ENCODE assay signal across 20 cellular contexts in genomic region chr19:2305424-2305823, GRCh38. TPM values are rescaled to one million over a fixed set of nuclear protein-coding genes. Genes with fewer than 3 reads are reported as not detected.
"Had no signal": no experiment of that assay in that cellular context is flagged by ENCODE, and none has a peak within 500 bp of the region (broad histone marks: within the 10 kb centered on the region; RNA-seq: fewer than 3 reads in every experiment).

No MANE protein-coding gene starts in this region.

- H3K36me3 Mint-ChIP-seq: naive B cell; stimulated activated effector memory CD8-positive, alpha-beta T cell treated with anti-CD3 and anti-CD28 coated beads, Interleukin-12 subunit alpha, Interleukin-12 subunit beta, amount 100 ng/mL, for 72 hours had no signal

- H3K9me3 Mint-ChIP-seq: nephron; stimulated activated effector memory CD8-positive, alpha-beta T cell treated with anti-CD3 and anti-CD28 coated beads, Interleukin-12 subunit alpha, Interleukin-12 subunit beta, amount 100 ng/mL, for 72 hours; stimulated activated naive CD8-positive, alpha-beta T cell treated with anti-CD3 and anti-CD28 coated beads, Interleukin-15, Interleukin-2, amounts not matched to agents 100 ng/mL and 50 ng/mL, for 24 hours had no signal

- ATAC-seq: left cardiac atrium; psoas muscle; right lobe of liver; stimulated activated effector memory CD8-positive, alpha-beta T cell treated with anti-CD3 and anti-CD28 coated beads, Interleukin-12 subunit alpha, Interleukin-12 subunit beta, amount 100 ng/mL, for 72 hours; upper lobe of right lung had no signal

- H3K4me3 Mint-ChIP-seq: stimulated activated effector memory CD8-positive, alpha-beta T cell treated with anti-CD3 and anti-CD28 coated beads, Interleukin-12 subunit alpha, Interleukin-12 subunit beta, amount 100 ng/mL, for 72 hours; stimulated activated naive CD8-positive, alpha-beta T cell treated with anti-CD3 and anti-CD28 coated beads, Interleukin-15, Interleukin-2, amounts not matched to agents 100 ng/mL and 50 ng/mL, for 24 hours had no signal

- DNase-seq: dermis blood vessel endothelial cell; effector CD4-positive, alpha-beta T cell; foreskin melanocyte; kidney; left cardiac atrium; mesendoderm; naive B cell; psoas muscle; right lobe of liver; stimulated activated CD4-positive, alpha-beta T cell treated with anti-CD3 and anti-CD28 coated beads, Interleukin-4, amount 100 ng/mL, for 1 hour; tibial artery; upper lobe of right lung had no signal

- H3K4me1 Mint-ChIP-seq: nephron had no signal

- H3K27ac Mint-ChIP-seq: nephron; stimulated activated effector memory CD8-positive, alpha-beta T cell treated with anti-CD3 and anti-CD28 coated beads, Interleukin-12 subunit alpha, Interleukin-12 subunit beta, amount 100 ng/mL, for 72 hours; stimulated activated naive CD8-positive, alpha-beta T cell treated with anti-CD3 and anti-CD28 coated beads, Interleukin-15, Interleukin-2, amounts not matched to agents 100 ng/mL and 50 ng/mL, for 24 hours had no signal

RNA-seq across cellular contexts. Expression of gene LINGO3, which starts 2.5 kb away (rescaled TPM):
- total RNA-seq: dermis blood vessel endothelial cell, hepatocyte, left cardiac atrium, lung microvascular endothelial cell, osteoblast, psoas muscle, right lobe of liver, upper lobe of right lung, vagina had no signal

RNA-seq across cellular contexts. Expression of gene PEAK3, which starts 23.4 kb away (rescaled TPM):
- total RNA-seq: hepatocyte, osteoblast had no signal

RNA-seq across cellular contexts. Expression of gene JSRP1, which starts 49.2 kb away (rescaled TPM):
- total RNA-seq: lung microvascular endothelial cell, temporal lobe, vagina had no signal
